ENCODE assay signal across 28 cellular contexts in genomic region chr12:11397366-11397765, GRCh38. TPM values are rescaled to one million over a fixed set of nuclear protein-coding genes. Genes with fewer than 3 reads are reported as not detected.
A peak's percentile ranks its signal among the peaks of the same experiment; 100 is the strongest.
DNase-seq lines count a peak whose midpoint lies in the region; ATAC-seq and FAIRE-seq lines count a peak whose summit lies in the region.
"Had no signal": no experiment of that assay in that cellular context is flagged by ENCODE, and none has a peak within 500 bp of the region (broad histone marks: within the 10 kb centered on the region; RNA-seq: fewer than 3 reads in every experiment).

No MANE protein-coding gene starts in this region.

- ATAC-seq in Right ventricle myocardium superior (ENCODE audit: poor library complexity): no peak
- ATAC-seq: GM12878, HepG2, Panc1 had no signal

- DNase-seq in NOMO-1 treated with DMSO at 0.1 percent for 48 hours (lab: John Stamatoyannopoulos, UW; ENCODE audit: unreplicated experiment): peak; percentile 3
- DNase-seq in NOMO-1 (lab: John Stamatoyannopoulos, UW; ENCODE audit: unreplicated experiment in 2 of 2): no peak
- peak; percentile 25 for DNase-seq in dermis blood vessel endothelial cell
- DNase-seq in left kidney (ENCODE audit: low read depth, low spot score): peak; percentile 6
- no peak for DNase-seq in urothelium cell line (ENCODE audit: low spot score)
- no peak for DNase-seq in COLO668 (lab: John Stamatoyannopoulos, UW; ENCODE audit: unreplicated experiment)
- DNase-seq in Right ventricle myocardium superior: no peak
- DNase-seq in dedifferentiated amniotic fluid mesenchymal stem cell (ENCODE audit: extremely low spot score): no peak
- DNase-seq: CD4-positive, CD25-positive, alpha-beta regulatory T cell; DMS53; GDM1; H7; Karpas-422; MV-4-11; NCI-H1105 treated with DMSO at 0.1 percent for 48 hours; NCI-H146; NCI-H1930; NCI-H2107; NCI-H446; NCI-H774; SHP77 treated with DMSO at 0.1 percent for 48 hours; SK-N-SH had no signal

- peak; percentile 13 for FAIRE-seq in urothelium cell line (lab: Jason Lieb, UNC)
- FAIRE-seq: GM12878, HepG2 had no signal

- intact Hi-C loops in Right ventricle myocardium superior (cut with DNase I): no loop called here

RNA-seq across cellular contexts. Expression of gene PRB2, which starts 2.0 kb away (rescaled TPM):
- total RNA-seq in dermis blood vessel endothelial cell (not detected in 2 replicates), Right ventricle myocardium superior (not detected)
- total RNA-seq: A172; CD4-positive, CD25-positive, alpha-beta regulatory T cell; Daoy; GM12878; H7; HepG2; HT1080 had no signal

Comparison
In these comparisons a context has a peak if more than half of its experiments do, and no peak if none do; other contexts are left out.
1. DNase-seq: peak in NOMO-1 treated with DMSO at 0.1 percent for 48 hours (single experiment), dermis blood vessel endothelial cell (single experiment) and left kidney (single experiment); none in NOMO-1 (0 of 2), urothelium cell line (single experiment), COLO668 (single experiment), Right ventricle myocardium superior (single experiment) and dedifferentiated amniotic fluid mesenchymal stem cell (single experiment).